Comparison of ENCODE assay signal across 16 cellular contexts in genomic region chr22:20572132-20572802, GRCh38.
DNase-seq lines count a peak whose midpoint lies in the region; ATAC-seq and TF ChIP-seq lines count a peak whose summit lies in the region.
"Had no signal": no experiment of that assay in that cellular context is flagged by ENCODE, and none has a peak within 500 bp of the region (broad histone marks: within the 10 kb centered on the region; RNA-seq: fewer than 3 reads in every experiment).

No MANE protein-coding gene starts in this region.

- no peaks in the 10 kb centered on the region for H3K27me3 ChIP-seq in right atrium auricular region

- H3K9me3 ChIP-seq in right atrium auricular region = no peaks in the 10 kb centered on the region

- H3K36me3 Mint-ChIP-seq in T-helper 1 cell treated with Interleukin-12 subunit alpha and Interleukin-12 subunit beta and Interleukin-4 antibody, amounts not matched to agents 30 μg/mL and 1 μg/mL, for 36 hours (ENCODE audit: low read depth) = peaks cover 67% of the 10 kb centered on the region
- peaks cover 35% of the 10 kb centered on the region for H3K36me3 Mint-ChIP-seq in endothelial cell (ENCODE audit: low read depth, unreplicated experiment)
- peaks cover 100% of the 10 kb centered on the region for H3K36me3 Mint-ChIP-seq in stimulated activated effector memory CD8-positive, alpha-beta T cell treated with anti-CD3 and anti-CD28 coated beads, Interleukin-12 subunit alpha, Interleukin-12 subunit beta, amount 100 ng/mL, for 72 hours

- no peak overlapping the region for H3K4me3 ChIP-seq in right atrium auricular region
- H3K4me3 ChIP-seq: PC-9 had no signal

- no peak for ATAC-seq in left ventricle myocardium superior
- ATAC-seq in stimulated activated effector memory CD8-positive, alpha-beta T cell treated with anti-CD3 and anti-CD28 coated beads, Interleukin-12 subunit alpha, Interleukin-12 subunit beta, amount 100 ng/mL, for 72 hours = no peak
- ATAC-seq in HG03139 (IDR thresholded peaks at IDR 0.05; ENCODE audit: unreplicated experiment) = no peak

- peaks cover 47% of the 10 kb centered on the region for H3K4me1 Mint-ChIP-seq in T-helper 1 cell treated with Interleukin-12 subunit alpha and Interleukin-12 subunit beta and Interleukin-4 antibody, amounts not matched to agents 30 μg/mL and 1 μg/mL, for 36 hours (ENCODE audit: low read depth)
- H3K4me1 Mint-ChIP-seq in endothelial cell (ENCODE audit: unreplicated experiment) = peaks cover 4% of the 10 kb centered on the region
- peaks cover 74% of the 10 kb centered on the region for H3K4me1 Mint-ChIP-seq in stimulated activated effector memory CD8-positive, alpha-beta T cell treated with anti-CD3 and anti-CD28 coated beads, Interleukin-12 subunit alpha, Interleukin-12 subunit beta, amount 100 ng/mL, for 72 hours

- no peak overlapping the region for H3K4me3 Mint-ChIP-seq in T-helper 1 cell treated with Interleukin-12 subunit alpha and Interleukin-12 subunit beta and Interleukin-4 antibody, amounts not matched to agents 30 μg/mL and 1 μg/mL, for 36 hours
- H3K4me3 Mint-ChIP-seq in endothelial cell (ENCODE audit: unreplicated experiment) = no peak overlapping the region
- no peak overlapping the region for H3K4me3 Mint-ChIP-seq in stimulated activated effector memory CD8-positive, alpha-beta T cell treated with anti-CD3 and anti-CD28 coated beads, Interleukin-12 subunit alpha, Interleukin-12 subunit beta, amount 100 ng/mL, for 72 hours
- H3K4me3 Mint-ChIP-seq: B cell had no signal

- intact Hi-C loops in left ventricle myocardium superior (cut with micrococcal nuclease) = no loop called here

- H3K27ac Mint-ChIP-seq in T-helper 1 cell treated with Interleukin-12 subunit alpha and Interleukin-12 subunit beta and Interleukin-4 antibody, amounts not matched to agents 30 μg/mL and 1 μg/mL, for 36 hours = peak overlapping the region; percentile 55
- peak overlapping the region; percentile 27 for H3K27ac Mint-ChIP-seq in endothelial cell (ENCODE audit: unreplicated experiment)
- H3K27ac Mint-ChIP-seq in stimulated activated effector memory CD8-positive, alpha-beta T cell treated with anti-CD3 and anti-CD28 coated beads, Interleukin-12 subunit alpha, Interleukin-12 subunit beta, amount 100 ng/mL, for 72 hours = peak overlapping the region; percentile 17
- H3K27ac Mint-ChIP-seq: B cell had no signal

- TF ChIP-seq CTCF in right atrium auricular region (IDR thresholded peaks at IDR 0.05) (no peak), endothelial cell (IDR thresholded peaks at IDR 0.05; ENCODE audit: unreplicated experiment) (no peak)

- H3K27me3 Mint-ChIP-seq in T-helper 1 cell treated with Interleukin-12 subunit alpha and Interleukin-12 subunit beta and Interleukin-4 antibody, amounts not matched to agents 30 μg/mL and 1 μg/mL, for 36 hours (ENCODE audit: low read depth) = no peaks in the 10 kb centered on the region
- H3K27me3 Mint-ChIP-seq in endothelial cell (ENCODE audit: unreplicated experiment) = peaks cover 4% of the 10 kb centered on the region
- H3K27me3 Mint-ChIP-seq: B cell; CD4-positive, alpha-beta T cell had no signal

- H3K36me3 ChIP-seq in right atrium auricular region = peaks cover 76% of the 10 kb centered on the region

- no peaks in the 10 kb centered on the region for H3K9me3 Mint-ChIP-seq in T-helper 1 cell treated with Interleukin-12 subunit alpha and Interleukin-12 subunit beta and Interleukin-4 antibody, amounts not matched to agents 30 μg/mL and 1 μg/mL, for 36 hours
- H3K9me3 Mint-ChIP-seq in endothelial cell (ENCODE audit: unreplicated experiment) = no peaks in the 10 kb centered on the region
- H3K9me3 Mint-ChIP-seq in stimulated activated effector memory CD8-positive, alpha-beta T cell treated with anti-CD3 and anti-CD28 coated beads, Interleukin-12 subunit alpha, Interleukin-12 subunit beta, amount 100 ng/mL, for 72 hours = no peaks in the 10 kb centered on the region
- H3K9me3 Mint-ChIP-seq: CD4-positive, alpha-beta T cell had no signal

- H3K4me1 ChIP-seq in right atrium auricular region = peaks cover 0 to 39% of the 10 kb centered on the region in 2 donors

- H3K27ac ChIP-seq in right atrium auricular region = no peak overlapping the region
- H3K27ac ChIP-seq: 22Rv1, PC-9 had no signal

- DNase-seq in T-helper 1 cell (no peak), left ventricle myocardium superior (peak; percentile 20), right atrium auricular region (ENCODE audit: low spot score) (no peak), endothelial cell (ENCODE audit: low spot score) (no peak), LoVo (ENCODE audit: low spot score) (no peak)
- no peak for DNase-seq in stimulated activated effector memory CD8-positive, alpha-beta T cell treated with anti-CD3 and anti-CD28 coated beads, Interleukin-12 subunit alpha, Interleukin-12 subunit beta, amount 100 ng/mL, for 72 hours (ENCODE audit: low spot score in 2 of 2)
- DNase-seq: NCI-H1048, NCI-H146, NCI-H2081 treated with DMSO at 0.1 percent for 48 hours, NCI-H510A treated with DMSO at 0.1 percent for 48 hours, PC-9 had no signal
